14 cellular contexts compared by ENCODE assay signal in the genomic region with DNA sequence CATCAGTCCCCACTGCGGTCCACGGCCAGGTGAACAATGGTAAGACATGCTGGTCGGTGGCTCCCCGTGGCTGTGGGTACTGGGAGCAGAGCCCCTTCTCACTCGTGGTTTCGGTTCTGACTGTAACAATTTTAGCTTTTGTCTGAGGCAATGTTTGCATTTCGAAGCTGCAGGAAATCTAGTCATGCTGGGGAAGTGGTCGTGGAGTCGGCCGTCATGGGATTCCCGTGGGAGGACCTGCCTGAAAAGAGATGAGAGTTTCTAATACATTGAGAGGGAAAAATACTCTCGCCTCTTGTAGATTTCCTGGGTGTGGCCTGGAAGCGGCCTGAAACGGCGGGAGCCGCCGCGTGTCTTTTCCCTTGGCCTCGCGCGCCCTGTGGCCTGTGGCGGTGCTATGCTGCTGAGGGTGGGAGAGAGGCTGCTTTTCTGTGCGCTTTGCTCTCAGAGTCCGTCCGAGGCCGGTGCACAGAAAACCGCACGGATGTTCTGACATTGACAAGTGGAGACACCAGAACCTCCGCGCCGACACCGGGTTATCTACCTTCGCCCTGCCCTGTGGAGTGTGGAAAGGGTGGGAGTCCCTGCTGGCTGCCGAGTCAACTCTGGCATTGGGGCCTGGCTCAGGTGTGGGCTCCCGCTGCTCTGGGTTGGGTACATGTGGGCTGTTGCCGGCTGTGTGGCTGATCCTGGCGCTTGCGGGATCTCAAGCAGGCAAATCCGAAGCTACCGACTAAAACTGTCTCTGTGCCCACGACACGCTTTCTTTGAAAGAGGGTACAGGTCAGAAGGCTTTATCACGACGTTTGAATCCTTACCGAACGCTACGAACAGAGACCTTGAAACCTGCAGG.
DNase-seq lines count a peak whose midpoint lies in the region; ATAC-seq and TF ChIP-seq lines count a peak whose summit lies in the region.
"Had no signal": no experiment of that assay in that cellular context is flagged by ENCODE, and none has a peak within 500 bp of the region (broad histone marks: within the 10 kb centered on the region; RNA-seq: fewer than 3 reads in every experiment).

No MANE protein-coding gene starts in this region.

- no peaks in the 10 kb centered on the region for H3K27me3 Mint-ChIP-seq in CD8-positive, alpha-beta T cell (ENCODE audit: low read depth)
- H3K27me3 Mint-ChIP-seq in IgD-negative memory B cell (no peaks in the 10 kb centered on the region), nephron progenitor cell (ENCODE audit: low read depth, poor library complexity) (peaks cover 4% of the 10 kb centered on the region)
- no peaks in the 10 kb centered on the region for H3K27me3 Mint-ChIP-seq in activated naive CD8-positive, alpha-beta T cell treated with anti-CD3 and anti-CD28 coated beads, Interleukin-2, amount 10 ng/mL, durations not matched to agents 7 days and 5 days

- no peaks in the 10 kb centered on the region for H3K36me3 ChIP-seq in CD8-positive, alpha-beta T cell (ENCODE audit: insufficient read depth, low read length)
- H3K36me3 ChIP-seq: colonic mucosa had no signal

- H3K9me3 Mint-ChIP-seq in CD8-positive, alpha-beta T cell, result no peaks in the 10 kb centered on the region
- H3K9me3 Mint-ChIP-seq in IgD-negative memory B cell (no peaks in the 10 kb centered on the region), nephron progenitor cell (no peaks in the 10 kb centered on the region)
- H3K9me3 Mint-ChIP-seq in activated naive CD8-positive, alpha-beta T cell treated with anti-CD3 and anti-CD28 coated beads, Interleukin-2, amount 10 ng/mL, durations not matched to agents 7 days and 5 days, result no peaks in the 10 kb centered on the region

- CTCF ChIA-PET in CD8-positive, alpha-beta T cell (lab: Charles Lee), result no interaction called here

- DNase-seq in CD8-positive, alpha-beta T cell, result no peak
- no peak for DNase-seq in activated naive CD8-positive, alpha-beta T cell treated with anti-CD3 and anti-CD28 coated beads, Interleukin-2, amount 10 ng/mL, durations not matched to agents 7 days and 5 days
- DNase-seq in nephron progenitor cell, result no peak
- no peak for DNase-seq in GM13977 (ENCODE audit: low spot score)
- no peak for DNase-seq in amniotic stem cell (lab: John Stamatoyannopoulos, UW)
- DNase-seq: activated effector memory CD4-positive, alpha-beta T cell treated with Interleukin-2 at 50 U/mL for 16 hours; colonic mucosa; DND-41; foreskin keratinocyte; kidney glomerular epithelial cell; NCI-H2107 had no signal

- POLR2A ChIA-PET in CD8-positive, alpha-beta T cell (lab: Charles Lee), result no interaction called here
- POLR2A ChIA-PET in activated naive CD8-positive, alpha-beta T cell treated with anti-CD3 and anti-CD28 coated beads, Interleukin-2, amount 10 ng/mL, durations not matched to agents 7 days and 5 days (lab: Charles Lee), result no interaction called here

- H3K4me1 ChIP-seq in CD8-positive, alpha-beta T cell (ENCODE audit: insufficient read depth, low read length), result peaks cover 9% of the 10 kb centered on the region
- H3K4me1 ChIP-seq: colonic mucosa, foreskin keratinocyte had no signal

- TF ChIP-seq CTCF in CD8-positive, alpha-beta T cell (IDR thresholded peaks at IDR 0.05), result no peak
- TF ChIP-seq CTCF in nephron progenitor cell (IDR thresholded peaks at IDR 0.05) (no peak), GM13977 (IDR thresholded peaks at IDR 0.05; ENCODE audit: extremely low read depth, insufficient read depth, missing control alignments) (no peak)

- no peak overlapping the region for H3K4me3 ChIP-seq in CD8-positive, alpha-beta T cell (ENCODE audit: low read depth, low read length)
- H3K4me3 ChIP-seq: colonic mucosa had no signal

- ATAC-seq in CD8-positive, alpha-beta T cell, result no peak
- no peak for ATAC-seq in activated naive CD8-positive, alpha-beta T cell treated with anti-CD3 and anti-CD28 coated beads, Interleukin-2, amount 10 ng/mL, durations not matched to agents 7 days and 5 days (ENCODE audit: low read depth)
- ATAC-seq in HG03342 (IDR thresholded peaks at IDR 0.05; ENCODE audit: unreplicated experiment), result no peak
- no peak for ATAC-seq in GM21515 (IDR thresholded peaks at IDR 0.05; ENCODE audit: unreplicated experiment)
- ATAC-seq: foreskin keratinocyte had no signal

- no peak overlapping the region for H3K4me3 Mint-ChIP-seq in CD8-positive, alpha-beta T cell
- peak overlapping the region in 2 of 4 donors; percentile 3 to 17 for H3K4me3 Mint-ChIP-seq in IgD-negative memory B cell
- no peak overlapping the region for H3K4me3 Mint-ChIP-seq in activated naive CD8-positive, alpha-beta T cell treated with anti-CD3 and anti-CD28 coated beads, Interleukin-2, amount 10 ng/mL, durations not matched to agents 7 days and 5 days
- no peak overlapping the region for H3K4me3 Mint-ChIP-seq in nephron progenitor cell

- H3K27me3 ChIP-seq in CD8-positive, alpha-beta T cell (ENCODE audit: insufficient read depth, low read length), result no peaks in the 10 kb centered on the region
- H3K27me3 ChIP-seq: colonic mucosa, foreskin keratinocyte had no signal

- peaks cover 39% of the 10 kb centered on the region for H3K36me3 Mint-ChIP-seq in CD8-positive, alpha-beta T cell
- H3K36me3 Mint-ChIP-seq in IgD-negative memory B cell (peaks cover 3% of the 10 kb centered on the region), nephron progenitor cell (ENCODE audit: low read depth) (peaks cover 50% of the 10 kb centered on the region)
- peaks cover 20% of the 10 kb centered on the region for H3K36me3 Mint-ChIP-seq in activated naive CD8-positive, alpha-beta T cell treated with anti-CD3 and anti-CD28 coated beads, Interleukin-2, amount 10 ng/mL, durations not matched to agents 7 days and 5 days

- peak overlapping the region; percentile 66 for H3K27ac Mint-ChIP-seq in CD8-positive, alpha-beta T cell
- peak overlapping the region in 2 of 3 donors; percentile 72 to 91 for H3K27ac Mint-ChIP-seq in IgD-negative memory B cell
- H3K27ac Mint-ChIP-seq in activated naive CD8-positive, alpha-beta T cell treated with anti-CD3 and anti-CD28 coated beads, Interleukin-2, amount 10 ng/mL, durations not matched to agents 7 days and 5 days, result peak overlapping the region; percentile 9
- peak overlapping the region; percentile 92 for H3K27ac Mint-ChIP-seq in nephron progenitor cell

- no peaks in the 10 kb centered on the region for H3K9me3 ChIP-seq in CD8-positive, alpha-beta T cell (ENCODE audit: low read length)
- H3K9me3 ChIP-seq: colonic mucosa had no signal

- intact Hi-C loops in CD8-positive, alpha-beta T cell (cut with DNase I, micrococcal nuclease), result no loop called here

- in situ Hi-C loops in GM13977 (cut with MboI; ENCODE audit: low pct_unique_long_range_greater_than_20kb, low sequenced_read_pairs, unreplicated experiment), result no loop called here

- H3K4me1 Mint-ChIP-seq in CD8-positive, alpha-beta T cell (ENCODE audit: low read depth), result peaks cover 10% of the 10 kb centered on the region
- H3K4me1 Mint-ChIP-seq in IgD-negative memory B cell (peaks cover 7 to 14% (median 9%) of the 10 kb centered on the region in 3 donors), nephron progenitor cell (peaks cover 8% of the 10 kb centered on the region)
- peaks cover 23% of the 10 kb centered on the region for H3K4me1 Mint-ChIP-seq in activated naive CD8-positive, alpha-beta T cell treated with anti-CD3 and anti-CD28 coated beads, Interleukin-2, amount 10 ng/mL, durations not matched to agents 7 days and 5 days

- no peak overlapping the region for H3K27ac ChIP-seq in CD8-positive, alpha-beta T cell (ENCODE audit: low read depth, low read length)
- H3K27ac ChIP-seq: colonic mucosa, foreskin keratinocyte had no signal

Comparison
In these comparisons a context has a peak if more than half of its experiments do, and no peak if none do; other contexts are left out.
1. H3K27ac Mint-ChIP-seq: peak in every context shown above with its lines; median percentile 92 in nephron progenitor cell; 82 in IgD-negative memory B cell; 66 in CD8-positive, alpha-beta T cell; 9 in activated naive CD8-positive, alpha-beta T cell treated with anti-CD3 and anti-CD28 coated beads, Interleukin-2, amount 10 ng/mL, durations not matched to agents 7 days and 5 days.